In genomic region chr13:27293051-27293691, GRCh38 we compare ENCODE assay signal across 17 cellular contexts. TPM values are rescaled to one million over a fixed set of nuclear protein-coding genes. Genes with fewer than 3 reads are reported as not detected.
DNase-seq lines count a peak whose midpoint lies in the region; ATAC-seq lines count a peak whose summit lies in the region.
"Had no signal": no experiment of that assay in that cellular context is flagged by ENCODE, and none has a peak within 500 bp of the region (broad histone marks: within the 10 kb centered on the region; RNA-seq: fewer than 3 reads in every experiment).

No MANE protein-coding gene starts in this region.

- peak overlapping the region; percentile 88 for H3K27ac Mint-ChIP-seq in T-cell
- H3K27ac Mint-ChIP-seq in stimulated activated naive CD8-positive, alpha-beta T cell treated with anti-CD3 and anti-CD28 coated beads, Interleukin-15, amount 100 ng/mL, for 72 hours = peak overlapping the region; percentile 24 to 79
- H3K27ac Mint-ChIP-seq: endodermal cell, GM23338 had no signal

- DNase-seq in stimulated activated naive CD4-positive, alpha-beta T cell (lab: John Stamatoyannopoulos, UW) = peak in 4 of 6 experiments; percentile 18 to 57 (median 44)
- no peak for DNase-seq in stimulated activated naive CD4-positive, alpha-beta T cell treated with Interleukin-2 at 50 U/mL for 16 hours (lab: John Stamatoyannopoulos, UW)
- peak in 16 of 34 experiments; percentile 3 to 32 (median 12) for DNase-seq in T-cell
- DNase-seq in caudate nucleus (lab: John Stamatoyannopoulos, UW) = peak in 6 of 61 donors; percentile 13 to 52 (median 35)
- no peak for DNase-seq in stimulated activated naive CD8-positive, alpha-beta T cell treated with anti-CD3 and anti-CD28 coated beads, Interleukin-15, amount 100 ng/mL, for 72 hours
- no peak for DNase-seq in NCI-H2227 treated with DMSO at 0.1 percent for 48 hours (lab: John Stamatoyannopoulos, UW)
- DNase-seq: activated CD8-positive, alpha-beta memory T cell treated with anti-CD3 and anti-CD28 coated beads for 24 hours; activated effector memory CD4-positive, alpha-beta T cell treated with Interleukin-2 at 50 U/mL for 16 hours; Caco-2; endodermal cell; NCI-H1417; NCI-H526 treated with DMSO at 0.1 percent for 48 hours; SW 1271; trophoblast cell had no signal

- ATAC-seq in T-cell (replicated peaks in 1 of 4) = peak in 3 of 4 experiments; percentile 34 to 66 (median 37)
- no peak for ATAC-seq in stimulated activated naive CD8-positive, alpha-beta T cell treated with anti-CD3 and anti-CD28 coated beads, Interleukin-15, amount 100 ng/mL, for 72 hours
- ATAC-seq in GM21786 (IDR thresholded peaks at IDR 0.05; ENCODE audit: unreplicated experiment) = no peak
- ATAC-seq in HG03039 (IDR thresholded peaks at IDR 0.05; ENCODE audit: unreplicated experiment) = no peak
- ATAC-seq: GM23338 had no signal

- H3K36me3 Mint-ChIP-seq in T-cell = no peaks in the 10 kb centered on the region

- H3K27me3 Mint-ChIP-seq in T-cell = peaks cover 0 to 3% of the 10 kb centered on the region in 2 donors
- no peaks in the 10 kb centered on the region for H3K27me3 Mint-ChIP-seq in stimulated activated naive CD8-positive, alpha-beta T cell treated with anti-CD3 and anti-CD28 coated beads, Interleukin-15, amount 100 ng/mL, for 72 hours

- POLR2A ChIA-PET in T-cell (lab: Charles Lee) = interaction anchor here (0.5 to 1.5 kb wide), 3 partner anchors 8 to 36 kb away, joined by 3 read pairs; no protein-coding TSS in a partner anchor

- peak overlapping the region; percentile 1 to 68 (median 25) for H3K4me3 Mint-ChIP-seq in T-cell
- peak overlapping the region; percentile 28 to 48 for H3K4me3 Mint-ChIP-seq in stimulated activated naive CD8-positive, alpha-beta T cell treated with anti-CD3 and anti-CD28 coated beads, Interleukin-15, amount 100 ng/mL, for 72 hours
- H3K4me3 Mint-ChIP-seq: endodermal cell, GM23338 had no signal

- H3K4me1 Mint-ChIP-seq in T-cell = peaks cover 31 to 34% (median 34%) of the 10 kb centered on the region in 3 donors
- peaks cover 31% of the 10 kb centered on the region for H3K4me1 Mint-ChIP-seq in stimulated activated naive CD8-positive, alpha-beta T cell treated with anti-CD3 and anti-CD28 coated beads, Interleukin-15, amount 100 ng/mL, for 72 hours
- H3K4me1 Mint-ChIP-seq: endodermal cell, GM23338 had no signal

- H3K9me3 Mint-ChIP-seq in T-cell = no peaks in the 10 kb centered on the region
- H3K9me3 Mint-ChIP-seq in stimulated activated naive CD8-positive, alpha-beta T cell treated with anti-CD3 and anti-CD28 coated beads, Interleukin-15, amount 100 ng/mL, for 72 hours = no peaks in the 10 kb centered on the region

- CTCF ChIA-PET in T-cell (lab: Charles Lee) = no interaction called here

- peak overlapping the region; percentile 52 for H3K27ac ChIP-seq in caudate nucleus (ENCODE audit: low read depth, low read length)

RNA-seq across cellular contexts. Expression of gene RASL11A, which starts 22.5 kb away (rescaled TPM):
- 1 to 10 TPM in 4 of 5 donors, under 1 TPM in 1; 0.96 to 5.4 (median 2.1) TPM for total RNA-seq in T-cell

RNA-seq across cellular contexts. Expression of gene RPL21, which starts 41.8 kb away (rescaled TPM):
- 1,000 to 10,000 TPM; 1,968 to 2,258 (median 2,221) TPM for total RNA-seq in T-cell

Comparison
In these comparisons a context has a peak if more than half of its experiments do, and no peak if none do; other contexts are left out.
1. DNase-seq: peak in stimulated activated naive CD4-positive, alpha-beta T cell (4 of 6); none in stimulated activated naive CD4-positive, alpha-beta T cell treated with Interleukin-2 at 50 U/mL for 16 hours (single experiment), stimulated activated naive CD8-positive, alpha-beta T cell treated with anti-CD3 and anti-CD28 coated beads, Interleukin-15, amount 100 ng/mL, for 72 hours (0 of 2) and NCI-H2227 treated with DMSO at 0.1 percent for 48 hours (single experiment).
2. ATAC-seq: peak in T-cell (3 of 4); none in stimulated activated naive CD8-positive, alpha-beta T cell treated with anti-CD3 and anti-CD28 coated beads, Interleukin-15, amount 100 ng/mL, for 72 hours (single experiment), GM21786 (single experiment) and HG03039 (single experiment).